In genomic region chr5:165026971-165027370, GRCh38 we compare ENCODE assay signal across 24 cellular contexts.
A peak's percentile ranks its signal among the peaks of the same experiment; 100 is the strongest.
DNase-seq lines count a peak whose midpoint lies in the region; ATAC-seq, FAIRE-seq and TF ChIP-seq lines count a peak whose summit lies in the region.
"Had no signal": no experiment of that assay in that cellular context is flagged by ENCODE, and none has a peak within 500 bp of the region (broad histone marks: within the 10 kb centered on the region; RNA-seq: fewer than 3 reads in every experiment).

No MANE protein-coding gene starts in this region.

- H3K9me1 ChIP-seq in K562 (ENCODE audit: control insufficient read depth, insufficient read depth, low read length): no peaks in the 10 kb centered on the region

- H3K27me3 Mint-ChIP-seq in CD14-positive monocyte (ENCODE audit: low read depth in 3 of 3): peaks cover 0 to 2% (median 0%) of the 10 kb centered on the region in 3 donors
- H3K27me3 Mint-ChIP-seq: CD4-positive, alpha-beta T cell had no signal

- no peak for TF ChIP-seq POLR2A in A549 (IDR thresholded peaks at IDR 0.05; ENCODE audit: low read length)
- no peak for TF ChIP-seq POLR2A in K562 (conservative IDR thresholded peaks at IDR 0.05)

- POLR2A ChIA-PET in A549 (lab: Yijun Ruan, JAX) (no interaction called here), K562 (lab: Yijun Ruan, JAX) (no interaction called here)

- intact Hi-C loops in K562 (cut with micrococcal nuclease): no loop called here
- intact Hi-C loops in CD14-positive monocyte (cut with micrococcal nuclease): no loop called here

- FAIRE-seq in A549 (lab: Jason Lieb, UNC) (no peak), K562 (lab: Jason Lieb, UNC) (no peak)
- FAIRE-seq: GM12878, GM12892, GM18507, GM19239 had no signal

- ATAC-seq in A549 (no peak), K562 (no peak), GM18870 (IDR thresholded peaks at IDR 0.05; ENCODE audit: unreplicated experiment) (no peak)
- ATAC-seq: CD8-positive, alpha-beta T cell; GM12878 had no signal

- no peaks in the 10 kb centered on the region for H3K79me2 ChIP-seq in K562 (ENCODE audit: control insufficient read depth, insufficient read depth, low read length)

- no peak overlapping the region for H2AFZ ChIP-seq in K562 (ENCODE audit: low read depth, low read length)

- WGBS in A549 (ENCODE audit: missing lambda C conversion rate): 6% methylated on average over 1 of the region's 1 CpG
- 5% methylated on average over 1 of the region's 1 CpG for WGBS in K562 (ENCODE audit: insufficient coverage, low coverage, missing lambda C conversion rate)

- H3K4me3 ChIP-seq in A549 (no peak overlapping the region), K562 (no peak overlapping the region)
- H3K4me3 ChIP-seq: BLaER1, GM12878 had no signal

- peaks cover 0 to 4% of the 10 kb centered on the region in 2 donors for H3K36me3 Mint-ChIP-seq in CD14-positive monocyte
- H3K36me3 Mint-ChIP-seq: CD8-positive, alpha-beta T cell had no signal

- TF ChIP-seq RAD21 in A549 (conservative IDR thresholded peaks at IDR 0.05 in 1 of 2, IDR thresholded peaks at IDR 0.05 in 1 of 2) (no peak), K562 (CRISPR knock-in tag; conservative IDR thresholded peaks at IDR 0.05 in 1 of 2, IDR thresholded peaks at IDR 0.05 in 1 of 2) (no peak)

- H3K4me1 Mint-ChIP-seq in CD14-positive monocyte: peaks cover 5% of the 10 kb centered on the region

- no peaks in the 10 kb centered on the region for H3K4me1 ChIP-seq in A549
- H3K4me1 ChIP-seq in K562 (replicated peaks in 1 of 2; ENCODE audit: control insufficient read depth in 2 of 2, insufficient read depth in 2 of 2, low read length in 2 of 2): no peaks in the 10 kb centered on the region
- H3K4me1 ChIP-seq: BLaER1 had no signal

- no peaks in the 10 kb centered on the region for H4K20me1 ChIP-seq in K562 (replicated peaks; ENCODE audit: control insufficient read depth, insufficient read depth, low read length)
- H4K20me1 ChIP-seq: BLaER1 had no signal

- H3K9me3 Mint-ChIP-seq in CD14-positive monocyte: peaks cover 5 to 18% (median 12%) of the 10 kb centered on the region in 7 donors

- H3K4me2 ChIP-seq in A549 (no peak overlapping the region), K562 (ENCODE audit: insufficient read depth, low read length) (no peak overlapping the region)
- H3K4me2 ChIP-seq: BLaER1 had no signal

- H3K27ac ChIP-seq in 22Rv1 (peak overlapping the region; percentile 86; the same call in 1 of the 2 replicates), A549 (no peak overlapping the region), K562 (ENCODE audit: extremely low read depth, low read depth, low read length) (no peak overlapping the region)
- H3K27ac ChIP-seq: BLaER1 had no signal

- in situ Hi-C loops in K562 (cut with MboI): no loop called here

- H3K4me3 Mint-ChIP-seq in CD14-positive monocyte: no peak overlapping the region
- H3K4me3 Mint-ChIP-seq: CD4-positive, alpha-beta T cell; CD8-positive, alpha-beta T cell had no signal

- TF ChIP-seq CTCF in 22Rv1 (IDR thresholded peaks at IDR 0.05) (no peak), A549 (IDR thresholded peaks at IDR 0.05) (no peak), K562 (IDR thresholded peaks at IDR 0.05 in 2 of 3, conservative IDR thresholded peaks at IDR 0.05 in 1 of 3; ENCODE audit: insufficient read depth in 2 of 3, low read depth in 1 of 3, low read length in 3 of 3) (no peak), CD14-positive monocyte (IDR thresholded peaks at IDR 0.05) (no peak)

- no peak for TF ChIP-seq EP300 in A549 (IDR thresholded peaks at IDR 0.05)
- no peak for TF ChIP-seq EP300 in K562 (IDR thresholded peaks at IDR 0.05; ENCODE audit: low read length)

- no peak overlapping the region for H3K27ac Mint-ChIP-seq in CD14-positive monocyte
- H3K27ac Mint-ChIP-seq: CD4-positive, alpha-beta T cell; CD8-positive, alpha-beta T cell had no signal

- no peak overlapping the region for H3K9ac ChIP-seq in K562 (ENCODE audit: insufficient read depth in 1 of 2, low read depth in 2 of 2, low read length in 2 of 2)
- H3K9ac ChIP-seq: BLaER1 had no signal

- DNase-seq in A549 (ENCODE audit: low read depth in 1 of 2, low spot score in 1 of 2): no peak
- DNase-seq in K562 (ENCODE audit: extremely low read depth in 1 of 4, low spot score in 3 of 4): no peak
- DNase-seq in CD14-positive monocyte (ENCODE audit: low spot score): no peak
- DNase-seq in COLO668 (lab: John Stamatoyannopoulos, UW; ENCODE audit: unreplicated experiment): no peak
- DNase-seq: ACHN; BE2C; C1 segment of cervical spinal cord; CD4-positive, alpha-beta T cell; CD8-positive, alpha-beta T cell; COR-L47; DMS 273 treated with DMSO at 0.1 percent for 48 hours; DMS153; DMS53; DMS79; DND-41; EL; GDM1 had no signal

- no peaks in the 10 kb centered on the region for H3K36me3 ChIP-seq in K562 (ENCODE audit: control insufficient read depth, insufficient read depth, low read length)
- H3K36me3 ChIP-seq: BE2C, BLaER1 had no signal

- no TSS peak for BruUV-seq in K562 (replicated peaks; lab: Mats Ljungman, UMichigan)

- H3K27me3 ChIP-seq in K562 (ENCODE audit: control insufficient read depth in 2 of 2, insufficient read depth in 2 of 2, low read length in 2 of 2): no peaks in the 10 kb centered on the region
- H3K27me3 ChIP-seq: BE2C, BLaER1 had no signal

- CTCF ChIA-PET in A549 (lab: Yijun Ruan, JAX) (interaction anchor here (0.6 kb wide), 1 partner anchor 793 kb away, joined by 3 read pairs; no protein-coding TSS in a partner anchor), K562 (lab: Yijun Ruan, JAX; ENCODE audit: low intra/inter-chr PET ratio) (no interaction called here)

- H3K9me3 ChIP-seq in A549: no peaks in the 10 kb centered on the region
- H3K9me3 ChIP-seq in K562 (replicated peaks; ENCODE audit: control insufficient read depth, insufficient read depth, low read depth, low read length): no peaks in the 10 kb centered on the region
- H3K9me3 ChIP-seq: BE2C, BLaER1 had no signal

TF ChIP-seq in A549, 52 proteins besides CTCF, POLR2A, EP300 and RAD21:
- no peak for TF ChIP-seq SREBF2 (IDR thresholded peaks at IDR 0.05)
- peak; percentile 74 for TF ChIP-seq MAFK (IDR thresholded peaks at IDR 0.05; ENCODE audit: partially characterized antibody)
- no peak for TF ChIP-seq CHD2 (IDR thresholded peaks at IDR 0.05; ENCODE audit: low read length, partially characterized antibody)

TF ChIP-seq in K562, 482 proteins besides CTCF, POLR2A, EP300 and RAD21:
- peak; percentile 51; the same call in 1 of the 2 replicates for TF ChIP-seq ZNF316 (IDR thresholded peaks at IDR 0.05)
- TF ChIP-seq PTTG1 (tag; IDR thresholded peaks at IDR 0.05; ENCODE audit: low read depth): no peak
- TF ChIP-seq NFXL1 (CRISPR knock-in tag; IDR thresholded peaks at IDR 0.05): no peak
- no peak for TF ChIP-seq SMC3 (conservative IDR thresholded peaks at IDR 0.05; ENCODE audit: insufficient read depth, low read depth, low read length)
- no peak for TF ChIP-seq TSC22D4 (tag; IDR thresholded peaks at IDR 0.05)
- TF ChIP-seq ERF (CRISPR knock-in tag; IDR thresholded peaks at IDR 0.05): no peak
- no peak for TF ChIP-seq NCOA2 (IDR thresholded peaks at IDR 0.05; ENCODE audit: partially characterized antibody in 2 of 2)
- TF ChIP-seq RFX5 (IDR thresholded peaks at IDR 0.05; ENCODE audit: low read depth, low read length): no peak
- TF ChIP-seq BHLHE40 (IDR thresholded peaks at IDR 0.05; ENCODE audit: low read length): no peak
- TF ChIP-seq HDGF (IDR thresholded peaks at IDR 0.05): no peak
- TF ChIP-seq MAFK (IDR thresholded peaks at IDR 0.05; ENCODE audit: low read length): peak; percentile 9; the same call in 1 of the 2 replicates
- no peak for TF ChIP-seq RFX1 (IDR thresholded peaks at IDR 0.05)
- TF ChIP-seq MAFG (tag; conservative IDR thresholded peaks at IDR 0.05): peak; percentile 34; the same call in 1 of the 2 replicates
- TF ChIP-seq C11orf30 (IDR thresholded peaks at IDR 0.05; ENCODE audit: low read depth): peak; percentile 37; the same call in 1 of the 2 replicates
- peak; percentile 36; the same call in 1 of the 2 replicates for TF ChIP-seq MAFF (IDR thresholded peaks at IDR 0.05; ENCODE audit: low read length)
